ENCODE assay signal across 13 cellular contexts in the genomic region with DNA sequence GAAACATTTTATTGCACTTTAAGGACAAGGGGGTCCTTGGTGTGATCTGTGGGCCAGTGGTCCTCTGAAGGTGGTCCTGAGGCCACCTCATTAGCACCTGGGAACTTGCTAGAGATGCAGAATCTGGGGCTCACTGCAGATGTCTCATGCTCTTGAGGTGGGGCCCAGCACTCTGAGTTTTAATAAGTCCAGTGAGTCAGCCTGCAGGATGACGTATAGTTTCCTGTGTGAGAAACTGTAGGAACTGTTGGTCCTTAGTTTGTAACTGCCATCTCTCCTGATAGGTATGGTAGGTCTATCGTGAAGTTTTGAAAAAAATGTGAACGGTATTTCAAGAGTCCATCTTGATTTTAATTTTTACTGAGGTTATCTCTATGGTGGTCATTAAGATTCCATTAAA. TPM values are rescaled to one million over a fixed set of nuclear protein-coding genes. Genes with fewer than 3 reads are reported as not detected.
DNase-seq lines count a peak whose midpoint lies in the region; FAIRE-seq and TF ChIP-seq lines count a peak whose summit lies in the region.
"Had no signal": no experiment of that assay in that cellular context is flagged by ENCODE, and none has a peak within 500 bp of the region (broad histone marks: within the 10 kb centered on the region; RNA-seq: fewer than 3 reads in every experiment).

No MANE protein-coding gene starts in this region.

- POLR2A ChIA-PET in activated CD4-positive, alpha-beta memory T cell treated with anti-CD3 and anti-CD28 coated beads, Interleukin-2, amount 10 ng/mL, durations not matched to agents 7 days and 5 days (lab: Charles Lee), result no interaction called here
- POLR2A ChIA-PET in CD4-positive, alpha-beta memory T cell (lab: Charles Lee; ENCODE audit: partially characterized antibody), result no interaction called here

- DNase-seq in EL, result peak; percentile 56
- peak; percentile 22 for DNase-seq in HTR-8/SVneo (ENCODE audit: insufficient read length, low spot score)
- DNase-seq in activated CD4-positive, alpha-beta memory T cell treated with anti-CD3 and anti-CD28 coated beads, Interleukin-2, amount 10 ng/mL, durations not matched to agents 7 days and 5 days, result peak; percentile 46
- peak; percentile 10 to 63 for DNase-seq in foreskin fibroblast
- DNase-seq in CD4-positive, alpha-beta memory T cell, result no peak
- DNase-seq in GM19240 (ENCODE audit: insufficient read length, low spot score), result no peak
- no peak for DNase-seq in WERI-Rb-1
- DNase-seq: anterior cingulate cortex; NCI-H1694; stimulated activated CD4-positive, alpha-beta T cell treated with anti-CD3 and anti-CD28 coated beads, Interleukin-4, amount 100 ng/mL, for 1 hour; stimulated activated naive CD4-positive, alpha-beta T cell treated with Interleukin-2 at 50 U/mL for 16 hours; T-helper 17 cell had no signal

- H3K4me3 Mint-ChIP-seq in activated CD4-positive, alpha-beta memory T cell treated with anti-CD3 and anti-CD28 coated beads, Interleukin-2, amount 10 ng/mL, durations not matched to agents 7 days and 5 days, result no peak overlapping the region
- H3K4me3 Mint-ChIP-seq in CD4-positive, alpha-beta memory T cell, result no peak overlapping the region
- H3K4me3 Mint-ChIP-seq: T-helper 17 cell had no signal

- peaks cover 3% of the 10 kb centered on the region for H3K27me3 ChIP-seq in CD4-positive, alpha-beta memory T cell (ENCODE audit: insufficient read depth, low read length)
- H3K27me3 ChIP-seq in WERI-Rb-1 (ENCODE audit: insufficient read depth, low read depth, severe bottlenecking), result no peaks in the 10 kb centered on the region

- H3K27ac ChIP-seq in CD4-positive, alpha-beta memory T cell (ENCODE audit: low read depth, low read length), result no peak overlapping the region
- no peak overlapping the region for H3K27ac ChIP-seq in WERI-Rb-1

- H3K36me3 ChIP-seq in CD4-positive, alpha-beta memory T cell (ENCODE audit: insufficient read depth, low read length), result no peaks in the 10 kb centered on the region
- H3K36me3 ChIP-seq in WERI-Rb-1, result no peaks in the 10 kb centered on the region

- H3K4me1 ChIP-seq in CD4-positive, alpha-beta memory T cell (ENCODE audit: insufficient read depth, low read length), result no peaks in the 10 kb centered on the region

- intact Hi-C loops in CD4-positive, alpha-beta memory T cell (cut with micrococcal nuclease), result no loop called here

- no peaks in the 10 kb centered on the region for H3K9me3 ChIP-seq in CD4-positive, alpha-beta memory T cell (ENCODE audit: control insufficient read depth in 1 of 2, low read length in 2 of 2)
- no peaks in the 10 kb centered on the region for H3K9me3 ChIP-seq in WERI-Rb-1 (ENCODE audit: severe bottlenecking)

- H3K27ac Mint-ChIP-seq in activated CD4-positive, alpha-beta memory T cell treated with anti-CD3 and anti-CD28 coated beads, Interleukin-2, amount 10 ng/mL, durations not matched to agents 7 days and 5 days, result peak overlapping the region; percentile 21
- peak overlapping the region in 1 of 7 donors; percentile 39 for H3K27ac Mint-ChIP-seq in CD4-positive, alpha-beta memory T cell
- H3K27ac Mint-ChIP-seq: T-helper 17 cell had no signal

- peaks cover 37% of the 10 kb centered on the region for H3K27me3 Mint-ChIP-seq in activated CD4-positive, alpha-beta memory T cell treated with anti-CD3 and anti-CD28 coated beads, Interleukin-2, amount 10 ng/mL, durations not matched to agents 7 days and 5 days
- H3K27me3 Mint-ChIP-seq in CD4-positive, alpha-beta memory T cell, result peaks cover 19 to 25% of the 10 kb centered on the region in 2 donors

- CTCF ChIA-PET in activated CD4-positive, alpha-beta memory T cell treated with anti-CD3 and anti-CD28 coated beads, Interleukin-2, amount 10 ng/mL, durations not matched to agents 7 days and 5 days (lab: Charles Lee), result no interaction called here
- CTCF ChIA-PET in CD4-positive, alpha-beta memory T cell (lab: Charles Lee; ENCODE audit: partially characterized antibody), result no interaction called here

- peaks cover 13% of the 10 kb centered on the region for H3K4me1 Mint-ChIP-seq in activated CD4-positive, alpha-beta memory T cell treated with anti-CD3 and anti-CD28 coated beads, Interleukin-2, amount 10 ng/mL, durations not matched to agents 7 days and 5 days
- H3K4me1 Mint-ChIP-seq in CD4-positive, alpha-beta memory T cell, result peaks cover 0 to 6% (median 2%) of the 10 kb centered on the region in 4 donors
- H3K4me1 Mint-ChIP-seq: T-helper 17 cell had no signal

- no peaks in the 10 kb centered on the region for H3K9me3 Mint-ChIP-seq in activated CD4-positive, alpha-beta memory T cell treated with anti-CD3 and anti-CD28 coated beads, Interleukin-2, amount 10 ng/mL, durations not matched to agents 7 days and 5 days
- no peaks in the 10 kb centered on the region for H3K9me3 Mint-ChIP-seq in CD4-positive, alpha-beta memory T cell

- H3K36me3 Mint-ChIP-seq in activated CD4-positive, alpha-beta memory T cell treated with anti-CD3 and anti-CD28 coated beads, Interleukin-2, amount 10 ng/mL, durations not matched to agents 7 days and 5 days (ENCODE audit: low read depth), result no peaks in the 10 kb centered on the region
- H3K36me3 Mint-ChIP-seq in CD4-positive, alpha-beta memory T cell, result no peaks in the 10 kb centered on the region

- TF ChIP-seq CTCF in foreskin fibroblast (IDR thresholded peaks at IDR 0.05; ENCODE audit: low read depth, low read length), result no peak
- no peak for TF ChIP-seq CTCF in WERI-Rb-1 (IDR thresholded peaks at IDR 0.05; ENCODE audit: low read depth, low read length)

- no peak overlapping the region for H3K4me3 ChIP-seq in foreskin fibroblast (ENCODE audit: low read depth in 1 of 2, low read length in 2 of 2)
- H3K4me3 ChIP-seq in CD4-positive, alpha-beta memory T cell (ENCODE audit: low read length in 2 of 2), result no peak overlapping the region
- H3K4me3 ChIP-seq in WERI-Rb-1 (ENCODE audit: low read depth, low read length), result no peak overlapping the region

- no peak for FAIRE-seq in HTR-8/SVneo (lab: Jason Lieb, UNC)

RNA-seq across cellular contexts. Expression of gene TRPM8, which starts 2.8 kb away (rescaled TPM):
- total RNA-seq in activated CD4-positive, alpha-beta memory T cell treated with anti-CD3 and anti-CD28 coated beads, Interleukin-2, amount 10 ng/mL, durations not matched to agents 7 days and 5 days, result not detected
- not detected for total RNA-seq in CD4-positive, alpha-beta memory T cell
- polyA plus RNA-seq in CD4-positive, alpha-beta memory T cell, result not detected
- total RNA-seq: mesenteric fat pad, T-helper 17 cell had no signal

Comparison
In these comparisons a context has a peak if more than half of its experiments do, and no peak if none do; other contexts are left out.
1. DNase-seq: peak in EL (single experiment), HTR-8/SVneo (single experiment), activated CD4-positive, alpha-beta memory T cell treated with anti-CD3 and anti-CD28 coated beads, Interleukin-2, amount 10 ng/mL, durations not matched to agents 7 days and 5 days (single experiment) and foreskin fibroblast (2 of 2); none in CD4-positive, alpha-beta memory T cell (0 of 5), GM19240 (single experiment) and WERI-Rb-1 (single experiment).